8 cellular contexts compared by ENCODE assay signal in the genomic region with DNA sequence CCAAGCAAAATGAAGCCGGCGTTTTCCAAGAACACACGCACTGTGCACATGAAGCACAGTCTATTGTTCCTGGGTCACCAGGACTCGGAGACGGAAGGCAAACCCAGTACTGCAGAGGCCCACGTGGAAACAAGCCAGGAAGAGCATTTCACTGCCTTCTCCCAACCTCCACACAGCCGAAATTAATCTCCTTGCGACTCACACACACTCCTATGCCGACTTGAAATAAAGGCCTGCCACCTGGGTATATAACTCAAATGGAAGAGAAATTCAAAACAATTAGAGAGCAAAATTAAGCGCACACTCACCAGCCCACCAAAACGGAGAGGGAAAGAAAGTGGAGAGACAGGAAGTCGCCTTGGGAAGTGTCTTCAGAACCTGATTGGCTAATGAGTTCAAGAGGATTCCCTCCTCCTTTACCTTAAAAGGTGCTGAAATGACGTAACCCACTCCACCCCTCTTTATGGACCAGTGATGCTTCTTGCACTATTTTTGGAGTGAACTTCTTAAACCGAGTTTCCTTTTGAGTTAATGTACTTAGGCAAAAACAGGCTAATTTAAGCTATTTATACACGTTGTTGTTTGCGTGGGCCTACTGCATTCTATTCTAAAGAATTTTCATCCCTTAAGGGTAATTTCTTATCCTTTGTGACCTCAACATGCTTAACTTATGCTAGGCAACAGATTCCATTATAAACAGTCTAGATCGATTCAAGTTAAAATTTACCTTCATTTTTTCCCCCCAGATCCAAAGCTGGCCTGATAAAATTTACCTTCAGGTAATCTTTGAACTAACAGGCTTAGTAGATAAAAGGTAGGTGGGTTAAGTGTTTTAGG. TPM values are rescaled to one million over a fixed set of nuclear protein-coding genes. Genes with fewer than 3 reads are reported as not detected.
DNase-seq lines count a peak whose midpoint lies in the region; ATAC-seq and TF ChIP-seq lines count a peak whose summit lies in the region.

A gene with protein sequence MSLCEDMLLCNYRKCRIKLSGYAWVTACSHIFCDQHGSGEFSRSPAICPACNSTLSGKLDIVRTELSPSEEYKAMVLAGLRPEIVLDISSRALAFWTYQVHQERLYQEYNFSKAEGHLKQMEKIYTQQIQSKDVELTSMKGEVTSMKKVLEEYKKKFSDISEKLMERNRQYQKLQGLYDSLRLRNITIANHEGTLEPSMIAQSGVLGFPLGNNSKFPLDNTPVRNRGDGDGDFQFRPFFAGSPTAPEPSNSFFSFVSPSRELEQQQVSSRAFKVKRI (minus strand): TSS at position 334 of the 837 bp plus-strand sequence. CDS start 16,756 bp downstream, outside the sequence.

- WGBS in right lobe of liver (ENCODE audit: insufficient coverage, low coverage, low lambda C conversion rate, missing lambda C conversion rate): under 1% methylated on average over 17 of the region's 17 CpGs

- peaks cover 0 to 41% (median 10%) of the 10 kb centered on the region in 4 donors for H3K4me1 ChIP-seq in right lobe of liver

- no peak for TF ChIP-seq CTCF in right lobe of liver (IDR thresholded peaks at IDR 0.05)

- ATAC-seq in GM19372 (IDR thresholded peaks at IDR 0.05; ENCODE audit: low read depth, unreplicated experiment) (peak; percentile 96), HG03520 (IDR thresholded peaks at IDR 0.05; ENCODE audit: unreplicated experiment) (peak; percentile 96), right lobe of liver (peak; percentile 89 to 95 (median 94))

- no peaks in the 10 kb centered on the region for H3K9me3 ChIP-seq in right lobe of liver

- intact Hi-C loops in right lobe of liver (cut with DNase I): no loop called here

- peaks cover 0 to 10% (median 0%) of the 10 kb centered on the region in 4 donors for H3K36me3 ChIP-seq in right lobe of liver

- DNase-seq in COLO668 (lab: John Stamatoyannopoulos, UW; ENCODE audit: unreplicated experiment) (peak; percentile 69), NCI-H526 treated with DMSO at 0.1 percent for 48 hours (lab: John Stamatoyannopoulos, UW) (peak; percentile 73), right lobe of liver (peak in 1 of 3 donors; percentile 69)
- DNase-seq in activated CD4-positive, alpha-beta T cell treated with anti-CD3 and anti-CD28 coated beads, Interleukin-2, amount 50 U/mL, for 4 hours: peak; percentile 8 to 16
- DNase-seq in effector CD4-positive, alpha-beta T cell: peak; percentile 53
- peak in 2 of 3 experiments; percentile 5 to 19 for DNase-seq in stimulated activated CD4-positive, alpha-beta T cell treated with anti-CD3 and anti-CD28 coated beads, TNF-alpha, amount 100 ng/mL, for 4 hours (ENCODE audit: low read depth in 3 of 3)

- TF ChIP-seq POLR2A in right lobe of liver (IDR thresholded peaks at IDR 0.05): peak; percentile 57

- H3K27ac ChIP-seq in right lobe of liver: peak within 1 kb of the TSS; percentile 63 to 94 (median 93)

- peak within 1 kb of the TSS; percentile 49 to 75 (median 67) for H3K4me3 ChIP-seq in right lobe of liver

- H3K27me3 ChIP-seq in right lobe of liver: no peaks in the 10 kb centered on the region

RNA-seq across cellular contexts. Expression of the gene that starts here (rescaled TPM):
- 10 to 100 TPM; 15.7 to 55.5 (median 24.9) TPM for total RNA-seq in right lobe of liver
